Comparison of ENCODE assay signal across 8 cellular contexts in the genomic region with DNA sequence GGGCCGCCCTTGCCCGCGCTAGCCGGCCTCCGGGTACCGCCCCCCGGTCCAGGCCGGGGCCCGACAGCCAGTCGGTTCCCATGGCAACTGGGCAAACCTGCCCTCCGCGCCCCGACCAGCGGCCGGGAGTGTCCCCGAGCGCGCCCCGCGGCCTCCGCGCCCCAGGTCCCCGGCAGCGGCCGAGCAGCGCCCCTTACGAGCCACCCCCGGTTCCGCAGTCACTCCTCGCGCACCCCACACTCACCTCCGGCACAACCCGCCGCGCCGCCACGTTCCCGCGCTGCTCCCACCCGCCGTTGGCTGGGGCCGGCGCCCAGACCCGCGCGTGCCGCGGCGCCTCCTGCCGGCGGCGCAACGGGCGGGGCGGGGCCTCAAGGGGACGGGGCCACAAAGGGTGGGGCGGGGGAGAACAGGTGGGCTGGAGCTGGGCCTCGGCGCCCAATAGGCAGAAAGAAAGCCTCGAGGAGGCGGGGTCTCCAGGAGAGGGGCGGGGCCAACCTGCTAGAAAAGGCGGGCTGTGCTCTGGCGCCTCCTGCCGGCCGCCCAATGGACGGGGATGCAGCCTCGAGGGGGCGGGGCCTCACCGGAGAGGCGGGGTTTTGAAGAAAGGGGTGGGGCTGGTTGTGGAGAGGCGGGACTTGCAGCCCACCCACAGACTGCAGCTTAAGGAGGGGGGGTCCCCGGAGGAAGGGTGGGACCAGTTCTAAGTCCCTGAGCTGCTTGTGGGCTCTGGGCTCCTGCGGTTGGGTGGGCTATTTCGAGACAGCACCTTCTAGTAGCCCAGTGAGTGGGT. TPM values are rescaled to one million over a fixed set of nuclear protein-coding genes. Genes with fewer than 3 reads are reported as not detected.
A peak's percentile ranks its signal among the peaks of the same experiment; 100 is the strongest.
DNase-seq lines count a peak whose midpoint lies in the region; ATAC-seq, FAIRE-seq and TF ChIP-seq lines count a peak whose summit lies in the region.

A gene with protein sequence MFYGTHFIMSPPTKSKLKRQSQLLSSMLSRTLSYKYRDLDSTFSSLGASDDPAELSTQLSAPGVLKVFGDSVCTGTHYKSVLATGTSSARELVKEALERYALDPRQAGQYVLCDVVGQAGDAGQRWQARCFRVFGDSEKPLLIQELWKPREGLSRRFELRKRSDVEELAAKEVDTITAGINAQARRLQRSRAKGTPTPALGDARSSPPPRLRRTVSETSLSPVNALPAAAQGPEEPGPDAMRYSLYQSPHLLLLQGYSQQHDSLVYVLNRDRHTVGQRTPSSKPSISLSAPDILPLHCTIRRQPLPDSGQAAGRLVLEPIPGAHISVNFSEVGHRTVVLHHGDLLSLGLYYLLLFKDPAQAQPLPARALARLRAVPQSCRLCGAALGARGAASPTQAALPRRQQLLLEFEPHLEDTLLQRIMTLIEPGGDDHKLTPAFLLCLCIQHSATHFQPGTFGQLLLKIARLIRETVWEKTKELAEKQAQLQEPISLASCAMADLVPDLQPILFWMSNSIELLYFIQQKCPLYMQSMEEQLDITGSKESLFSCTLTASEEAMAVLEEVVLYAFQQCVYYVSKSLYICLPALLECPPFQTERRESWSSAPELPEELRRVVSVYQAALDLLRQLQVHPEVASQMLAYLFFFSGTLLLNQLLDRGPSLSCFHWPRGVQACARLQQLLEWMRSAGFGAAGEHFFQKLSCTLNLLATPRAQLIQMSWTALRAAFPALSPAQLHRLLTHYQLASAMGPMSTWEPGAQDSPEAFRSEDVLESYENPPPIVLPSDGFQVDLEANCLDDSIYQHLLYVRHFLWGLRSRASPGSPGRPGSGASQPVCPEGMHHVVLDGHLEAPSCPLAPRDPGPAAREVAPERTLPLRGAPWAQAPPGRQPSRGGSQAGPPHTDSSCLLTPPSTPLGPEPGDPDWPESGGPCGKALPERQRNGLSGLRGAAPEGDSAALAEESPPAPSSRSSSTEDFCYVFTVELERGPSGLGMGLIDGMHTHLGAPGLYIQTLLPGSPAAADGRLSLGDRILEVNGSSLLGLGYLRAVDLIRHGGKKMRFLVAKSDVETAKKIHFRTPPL (minus strand): TSS at position 365 of the 793 bp plus-strand sequence. CDS start 5,577 bp downstream, outside the sequence.

- 4% methylated on average over 75 of the region's 75 CpGs for WGBS in ectodermal cell, 2 experiments
- WGBS in lung, 2 donors = 3 to 8% methylated on average over 27 to 75 of the region's 75 CpGs

- FAIRE-seq in GM12892 (lab: Jason Lieb, UNC) = no peak

- ATAC-seq in HG03196 (IDR thresholded peaks at IDR 0.05; ENCODE audit: unreplicated experiment) (peak; percentile 77), lung (ENCODE audit: insufficient read depth, low FRiP score) (peak; percentile 95), GM18873 (IDR thresholded peaks at IDR 0.05; ENCODE audit: low FRiP score, unreplicated experiment) (no peak)

- TF ChIP-seq CTCF in lung (IDR thresholded peaks at IDR 0.05; ENCODE audit: control extremely low read depth, extremely low read depth) = peak; percentile 69

- TF ChIP-seq POLR2A in GM12892 (IDR thresholded peaks at IDR 0.05; ENCODE audit: low read depth, low read length) = no peak

- DNase-seq in GM12892 (ENCODE audit: insufficient read length) (peak; percentile 69), NCI-H524 treated with DMSO at 0.1 percent for 48 hours (lab: John Stamatoyannopoulos, UW) (peak; percentile 6), lung (ENCODE audit: low spot score) (peak; percentile 95)
- peak; percentile 94 for DNase-seq in activated CD8-positive, alpha-beta memory T cell treated with anti-CD3 and anti-CD28 coated beads for 24 hours
- peak; percentile 74 to 93 (median 80) for DNase-seq in stimulated activated CD4-positive, alpha-beta T cell treated with anti-CD3 and anti-CD28 coated beads, TNF-alpha, amount 100 ng/mL, for 24 hours (ENCODE audit: low read depth in 3 of 3)

- H3K9me3 ChIP-seq in ectodermal cell (ENCODE audit: control insufficient read depth, low read length) (no peaks in the 10 kb centered on the region), lung (ENCODE audit: control insufficient read depth in 2 of 2, insufficient read depth in 1 of 2, low read length in 1 of 2) (no peaks in the 10 kb centered on the region)

- H3K4me1 ChIP-seq in ectodermal cell (ENCODE audit: control insufficient read depth, insufficient read depth, low read length) = no peaks in the 10 kb centered on the region
- peaks cover 0 to 10% of the 10 kb centered on the region in 2 donors for H3K4me1 ChIP-seq in lung (ENCODE audit: control insufficient read depth in 2 of 2, insufficient read depth in 2 of 2, low read length in 2 of 2)

- H3K4me3 ChIP-seq in ectodermal cell (ENCODE audit: insufficient read depth, low read depth, low read length) (peak within 1 kb of the TSS; percentile 55), lung (peak within 1 kb of the TSS; percentile 44)

- H3K27ac ChIP-seq in ectodermal cell (ENCODE audit: insufficient read depth, low read depth, low read length, poor library complexity, severe bottlenecking) (peak within 1 kb of the TSS; percentile 77), lung (ENCODE audit: low read depth in 1 of 2, low read length in 1 of 2) (peak within 1 kb of the TSS in 1 of 2 donors; percentile 84)

- H3K36me3 ChIP-seq in ectodermal cell (ENCODE audit: control insufficient read depth, insufficient read depth, low read length) (no peaks in the 10 kb centered on the region), lung (ENCODE audit: control insufficient read depth in 2 of 2, insufficient read depth in 2 of 2, low read length in 2 of 2) (no peaks in the 10 kb centered on the region)

- H3K27me3 ChIP-seq in ectodermal cell (ENCODE audit: control insufficient read depth, insufficient read depth, low read length, poor library complexity, severe bottlenecking) = peaks cover 18% of the 10 kb centered on the region
- no peaks in the 10 kb centered on the region for H3K27me3 ChIP-seq in lung (ENCODE audit: control insufficient read depth, insufficient read depth)

RNA-seq across cellular contexts. Expression of the gene that starts here (rescaled TPM):
- not detected for polyA plus RNA-seq in GM12892 (2012; ENCODE audit: missing spikeins)
- polyA plus RNA-seq in ectodermal cell (2013, experiment 1 of 4) = 11.6 TPM
- polyA plus RNA-seq in ectodermal cell (2013, experiment 2 of 4) = 9.9 TPM
- 8.8 TPM for polyA plus RNA-seq in ectodermal cell (2013, experiment 3 of 4)
- 10.4 TPM for polyA plus RNA-seq in ectodermal cell (2013, experiment 4 of 4)
- total RNA-seq in lung = 1 to 10 TPM; 6.6 to 9.3 TPM
- polyA plus RNA-seq in lung = 1 to 10 TPM; 3.7 to 6.0 TPM

Comparison
In these comparisons a context has a peak if more than half of its experiments do, and no peak if none do; other contexts are left out.
1. DNase-seq: peak in every context shown above with its lines; median percentile 95 in lung; 94 in activated CD8-positive, alpha-beta memory T cell treated with anti-CD3 and anti-CD28 coated beads for 24 hours; 80 in stimulated activated CD4-positive, alpha-beta T cell treated with anti-CD3 and anti-CD28 coated beads, TNF-alpha, amount 100 ng/mL, for 24 hours; 69 in GM12892; 6 in NCI-H524 treated with DMSO at 0.1 percent for 48 hours.